1 cellular context compared by ENCODE assay signal in genomic region chr9:127611796-127612790, GRCh38.
TF ChIP-seq lines count a peak whose summit lies in the region.

TSS of gene STXBP1 (plus strand) at chr9:127612277. CDS start at chr9:127612404, 127 bp downstream.

TF ChIP-seq in WTC11, 78 proteins besides CTCF, POLR2A, EP300 and RAD21 (continued from another document):
- TF ChIP-seq ZMAT4 (CRISPR knock-in tag; IDR thresholded peaks at IDR 0.05) (no peak), ATF6 (CRISPR knock-in tag; IDR thresholded peaks at IDR 0.05) (no peak), E2F4 (CRISPR knock-in tag; IDR thresholded peaks at IDR 0.05; ENCODE audit: borderline replicate concordance, low read depth) (no peak), IRF2 (CRISPR knock-in tag; IDR thresholded peaks at IDR 0.05; ENCODE audit: borderline replicate concordance, low read depth) (no peak), MYBL2 (CRISPR knock-in tag; IDR thresholded peaks at IDR 0.05) (no peak), ATF3 (CRISPR knock-in tag; conservative IDR thresholded peaks at IDR 0.05) (no peak), FOXP4 (CRISPR knock-in tag; IDR thresholded peaks at IDR 0.05) (peak; percentile 46; the same call in 1 of the 2 replicates), HMGA2 (CRISPR knock-in tag; IDR thresholded peaks at IDR 0.05) (no peak), ZNF317 (CRISPR knock-in tag; IDR thresholded peaks at IDR 0.05; ENCODE audit: borderline replicate concordance, low read depth) (no peak), ZNF219 (CRISPR knock-in tag; IDR thresholded peaks at IDR 0.05; ENCODE audit: borderline replicate concordance) (no peak), AFF4 (CRISPR knock-in tag; IDR thresholded peaks at IDR 0.05; ENCODE audit: borderline replicate concordance) (no peak), FOXJ3 (CRISPR knock-in tag; IDR thresholded peaks at IDR 0.05; ENCODE audit: borderline replicate concordance) (no peak), PRRX2 (CRISPR knock-in tag; IDR thresholded peaks at IDR 0.05) (no peak), ZNF281 (CRISPR knock-in tag; IDR thresholded peaks at IDR 0.05) (no peak), ZNF263 (CRISPR knock-in tag; IDR thresholded peaks at IDR 0.05; ENCODE audit: low read depth) (peak; percentile 74), GTF2I (CRISPR knock-in tag; conservative IDR thresholded peaks at IDR 0.05) (no peak), ZNF232 (CRISPR knock-in tag; IDR thresholded peaks at IDR 0.05) (peak; percentile 41; the same call in 1 of the 2 replicates), ZSCAN18 (CRISPR knock-in tag; IDR thresholded peaks at IDR 0.05) (no peak), USF1 (CRISPR knock-in tag; IDR thresholded peaks at IDR 0.05) (no peak), ETV6 (CRISPR knock-in tag; IDR thresholded peaks at IDR 0.05) (0 out of 2 replicates have a peak, but pooled peaks have one; percentile 9), CREM (CRISPR knock-in tag; IDR thresholded peaks at IDR 0.05) (no peak), SP1 (CRISPR knock-in tag; conservative IDR thresholded peaks at IDR 0.05) (peak; percentile 63), E2F5 (CRISPR knock-in tag; IDR thresholded peaks at IDR 0.05) (no peak), ZNF396 (CRISPR knock-in tag; IDR thresholded peaks at IDR 0.05; ENCODE audit: borderline replicate concordance) (no peak), ATF2 (CRISPR knock-in tag; IDR thresholded peaks at IDR 0.05; ENCODE audit: borderline replicate concordance, low read depth) (no peak)
